In the genomic region with DNA sequence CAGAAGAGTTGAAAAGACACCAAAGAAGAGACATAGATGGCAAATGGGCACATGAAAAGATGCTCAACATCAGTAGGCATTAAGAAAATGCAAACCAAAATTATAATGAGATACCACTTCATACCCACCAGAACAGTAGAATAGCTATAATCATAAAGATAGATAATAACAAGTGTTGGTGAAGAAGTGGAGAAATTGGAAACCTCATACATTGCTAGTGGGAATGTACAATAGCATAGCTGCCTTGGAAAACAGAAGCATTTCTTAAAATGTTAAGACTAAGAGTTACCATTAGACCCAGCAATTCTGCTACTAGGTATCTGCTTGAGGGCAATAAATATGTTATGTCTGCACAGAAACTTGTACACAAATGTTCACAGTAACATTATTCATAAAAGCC, we compare ENCODE assay signal across 27 cellular contexts.
"Had no signal": no experiment of that assay in that cellular context is flagged by ENCODE, and none has a peak within 500 bp of the region (broad histone marks: within the 10 kb centered on the region; RNA-seq: fewer than 3 reads in every experiment).

No MANE protein-coding gene starts in this region.

- H3K9me3 Mint-ChIP-seq: dendritic cell treated with granulocyte-macrophage colony-stimulating factor and Interleukin-4, amounts not matched to agents 40 ng/mL and 50 ng/mL, for 4 days; effector memory CD8-positive, alpha-beta T cell; endodermal cell; naive B cell had no signal

- DNase-seq: colonic mucosa; cortex of kidney; effector CD8-positive, alpha-beta T cell; effector memory CD8-positive, alpha-beta T cell; endodermal cell; erythroblast; esophagus squamous epithelium; foreskin fibroblast; foreskin melanocyte; gastrocnemius medialis; glutamatergic neuron; head of caudate nucleus; heart right ventricle; hippocampal formation; left cardiac atrium; left lung; left ventricle myocardium superior; lower lobe of right lung; mesenchymal stem cell; mucosa of descending colon; naive B cell had no signal

- ATAC-seq: effector memory CD8-positive, alpha-beta T cell; esophagus mucosa; gastrocnemius medialis; heart right ventricle; left cardiac atrium; left lung; left ventricle myocardium superior; lower lobe of right lung; mucosa of descending colon had no signal

- H3K27me3 ChIP-seq: colonic mucosa, esophagus squamous epithelium, gastrocnemius medialis, heart right ventricle, left lung had no signal

- H3K9me3 ChIP-seq: colonic mucosa, esophagus squamous epithelium, gastrocnemius medialis, heart right ventricle, left lung, lower lobe of right lung, mucosa of descending colon had no signal

- FAIRE-seq: endometrium, keratinocyte had no signal

- H3K4me1 ChIP-seq: colonic mucosa had no signal

- H3K27me3 Mint-ChIP-seq: dendritic cell treated with granulocyte-macrophage colony-stimulating factor and Interleukin-4, amounts not matched to agents 40 ng/mL and 50 ng/mL, for 4 days; effector memory CD8-positive, alpha-beta T cell; naive B cell had no signal

- H3K4me3 ChIP-seq: colonic mucosa, esophagus squamous epithelium, gastrocnemius medialis, heart right ventricle, left lung, lower lobe of right lung, mucosa of descending colon had no signal

- H3K4me3 Mint-ChIP-seq: dendritic cell treated with granulocyte-macrophage colony-stimulating factor and Interleukin-4, amounts not matched to agents 40 ng/mL and 50 ng/mL, for 4 days; effector memory CD8-positive, alpha-beta T cell; endodermal cell; mesothelial cell of epicardium; naive B cell had no signal

- H3K27ac ChIP-seq: colonic mucosa, epithelial cell of prostate, esophagus squamous epithelium, gastrocnemius medialis, heart right ventricle, left lung, lower lobe of right lung had no signal

- H3K27ac Mint-ChIP-seq: dendritic cell treated with granulocyte-macrophage colony-stimulating factor and Interleukin-4, amounts not matched to agents 40 ng/mL and 50 ng/mL, for 4 days; endodermal cell; mesothelial cell of epicardium; naive B cell had no signal

- H3K36me3 ChIP-seq: gastrocnemius medialis had no signal
